ENCODE assay signal across 10 cellular contexts in genomic region chr4:167290684-167291083, GRCh38. TPM values are rescaled to one million over a fixed set of nuclear protein-coding genes. Genes with fewer than 3 reads are reported as not detected.
DNase-seq lines count a peak whose midpoint lies in the region; ATAC-seq and TF ChIP-seq lines count a peak whose summit lies in the region.
"Had no signal": no experiment of that assay in that cellular context is flagged by ENCODE, and none has a peak within 500 bp of the region (broad histone marks: within the 10 kb centered on the region; RNA-seq: fewer than 3 reads in every experiment).

No MANE protein-coding gene starts in this region.

- H3K27me3 ChIP-seq in prostate gland (replicated peaks; ENCODE audit: insufficient read depth) (no peaks in the 10 kb centered on the region), thyroid gland (no peaks in the 10 kb centered on the region)

- TF ChIP-seq POLR2A in prostate gland (IDR thresholded peaks at IDR 0.05) (no peak), thyroid gland (IDR thresholded peaks at IDR 0.05) (no peak)

- ATAC-seq in GM19397 (IDR thresholded peaks at IDR 0.05; ENCODE audit: unreplicated experiment): no peak

- DNase-seq in SHP77 (lab: John Stamatoyannopoulos, UW) (peak; percentile 6 to 21), SHP77 treated with DMSO at 0.1 percent for 48 hours (lab: John Stamatoyannopoulos, UW) (no peak), NCI-H748 treated with DMSO at 0.1 percent for 48 hours (lab: John Stamatoyannopoulos, UW) (peak; percentile 5), epithelial cell of esophagus (ENCODE audit: low read depth) (peak; percentile 51), prostate gland (ENCODE audit: low spot score) (no peak), NCI-H524 treated with DMSO at 0.1 percent for 48 hours (lab: John Stamatoyannopoulos, UW) (no peak), thyroid gland (no peak)
- DNase-seq: activated CD8-positive, alpha-beta memory T cell treated with anti-CD3 and anti-CD28 coated beads for 24 hours had no signal

- H3K4me1 ChIP-seq in prostate gland (replicated peaks) (no peaks in the 10 kb centered on the region), thyroid gland (no peaks in the 10 kb centered on the region)

- TF ChIP-seq CTCF in epithelial cell of esophagus (IDR thresholded peaks at IDR 0.05; ENCODE audit: insufficient read depth, low read depth, low read length, missing control alignments) (peak; percentile 33), prostate gland (IDR thresholded peaks at IDR 0.05) (peak in 3 of 4 experiments; percentile 36 to 41 (median 37)), thyroid gland (IDR thresholded peaks at IDR 0.05) (no peak)

- H3K27ac ChIP-seq in prostate gland (no peak overlapping the region), thyroid gland (no peak overlapping the region)

- H3K4me3 ChIP-seq in epithelial cell of esophagus (ENCODE audit: low read length) (no peak overlapping the region), prostate gland (no peak overlapping the region), thyroid gland (replicated peaks in 1 of 3) (no peak overlapping the region)

- intact Hi-C loops in prostate gland (cut with DNase I) (loop anchor here (5.0 kb wide), 1 partner anchor 268 kb away; no protein-coding TSS in a partner anchor), thyroid gland (cut with DNase I) (no loop called here)

- no peaks in the 10 kb centered on the region for H3K9me3 ChIP-seq in prostate gland
- H3K9me3 ChIP-seq in thyroid gland: no peaks in the 10 kb centered on the region

- H3K36me3 ChIP-seq in prostate gland: no peaks in the 10 kb centered on the region
- no peaks in the 10 kb centered on the region for H3K36me3 ChIP-seq in thyroid gland

RNA-seq across cellular contexts. Expression of gene SPOCK3, which starts 56.4 kb away (rescaled TPM):
- total RNA-seq in prostate gland (10 to 100 TPM; 18.1 to 22.8 TPM), thyroid gland (not detected)
- total RNA-seq: B cell had no signal

Comparison
In these comparisons a context has a peak if more than half of its experiments do, and no peak if none do; other contexts are left out.
1. DNase-seq: peak in SHP77 (2 of 2), NCI-H748 treated with DMSO at 0.1 percent for 48 hours (single experiment) and epithelial cell of esophagus (single experiment); none in SHP77 treated with DMSO at 0.1 percent for 48 hours (single experiment), prostate gland (single experiment), NCI-H524 treated with DMSO at 0.1 percent for 48 hours (single experiment) and thyroid gland (0 of 2).
2. CTCF ChIP-seq: peak in epithelial cell of esophagus (single experiment) and prostate gland (3 of 4); none in thyroid gland (0 of 6).
3. RNA of gene SPOCK3, which starts 56.4 kb away (total RNA-seq): 18.1 to 22.8 TPM in prostate gland; not detected in thyroid gland; every median in the first group is over 10 times any median in the second.